ENCODE assay signal across 18 cellular contexts in the genomic region with DNA sequence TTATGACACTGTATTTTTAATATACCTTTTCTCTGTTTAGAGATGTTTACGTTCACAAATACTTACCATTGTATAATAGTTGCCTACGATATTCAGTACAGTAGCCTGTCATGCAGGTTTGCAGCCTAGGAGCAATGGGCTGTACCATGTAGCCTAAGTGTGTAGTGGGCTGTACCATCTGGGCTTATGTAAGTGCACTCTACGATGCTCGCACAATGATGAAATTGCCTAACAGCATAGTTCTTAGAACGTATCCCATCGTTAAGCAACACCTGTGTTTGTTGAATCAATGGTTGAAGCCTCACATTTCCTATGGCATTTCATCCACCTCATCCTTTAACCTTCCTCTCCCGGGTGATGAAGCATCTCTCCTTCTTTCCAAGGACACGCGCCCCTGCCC. TPM values are rescaled to one million over a fixed set of nuclear protein-coding genes. Genes with fewer than 3 reads are reported as not detected.
DNase-seq lines count a peak whose midpoint lies in the region; ATAC-seq, FAIRE-seq and TF ChIP-seq lines count a peak whose summit lies in the region.
"Had no signal": no experiment of that assay in that cellular context is flagged by ENCODE, and none has a peak within 500 bp of the region (broad histone marks: within the 10 kb centered on the region; RNA-seq: fewer than 3 reads in every experiment).

No MANE protein-coding gene starts in this region.

- peaks cover 34% of the 10 kb centered on the region for H3K9me3 Mint-ChIP-seq in HFFc6

- H4K8ac ChIP-seq in mesenchymal stem cell (ENCODE audit: low read length), result no peak overlapping the region

- peaks cover 4% of the 10 kb centered on the region; the same call in 1 of the 2 replicates for H3K27me3 Mint-ChIP-seq in HFFc6 (ENCODE audit: insufficient read depth)

- H3K4ac ChIP-seq in mesenchymal stem cell (ENCODE audit: low read depth in 1 of 2, low read length in 2 of 2), result no peak overlapping the region

- H3K4me3 ChIP-seq in bronchial epithelial cell (ENCODE audit: low read depth, low read length) (no peak overlapping the region), lower lobe of right lung (no peak overlapping the region), mesenchymal stem cell (ENCODE audit: insufficient read depth in 1 of 2, low read depth in 1 of 2, low read length in 2 of 2) (no peak overlapping the region)
- H3K4me3 ChIP-seq: BLaER1, Peyer's patch had no signal

- H3K4me1 ChIP-seq in lower lobe of right lung, result no peaks in the 10 kb centered on the region
- H3K4me1 ChIP-seq in mesenchymal stem cell (ENCODE audit: control insufficient read depth, insufficient read depth, low read depth, low read length), result no peaks in the 10 kb centered on the region

- DNase-seq in DMS53 (lab: John Stamatoyannopoulos, UW) (peak; percentile 33), DMS53 treated with DMSO at 0.1 percent for 48 hours (lab: John Stamatoyannopoulos, UW; ENCODE audit: unreplicated experiment) (no peak), HFFc6 (no peak), bronchial epithelial cell (ENCODE audit: low read depth) (peak; percentile 10), lower lobe of right lung (no peak), mesenchymal stem cell (no peak), GM10266 (ENCODE audit: extremely low spot score) (no peak)
- DNase-seq in activated CD4-positive, alpha-beta T cell treated with anti-CD3 and anti-CD28 coated beads, Interleukin-2, amount 50 U/mL, for 4 hours, result no peak
- DNase-seq: 8988T; CD8-positive, alpha-beta memory T cell; KBM-7; NCI-H1048; NCI-H187 treated with DMSO at 0.1 percent for 48 hours; NCI-H69; Peyer's patch; SHP77 had no signal

- no peak overlapping the region for H3K23ac ChIP-seq in mesenchymal stem cell (ENCODE audit: low read length in 2 of 2)

- peak overlapping the region; percentile 88; the same call in 1 of the 2 replicates for H3K27ac Mint-ChIP-seq in HFFc6
- H3K27ac Mint-ChIP-seq: CD8-positive, alpha-beta memory T cell had no signal

- H2AK5ac ChIP-seq in mesenchymal stem cell (ENCODE audit: low read length, severe bottlenecking), result no peak overlapping the region

- H2BK5ac ChIP-seq in mesenchymal stem cell (ENCODE audit: low read depth, low read length, poor library complexity, severe bottlenecking), result no peak overlapping the region

- no peaks in the 10 kb centered on the region for H3K27me3 ChIP-seq in bronchial epithelial cell (ENCODE audit: control insufficient read depth, insufficient read depth, low read length)
- H3K27me3 ChIP-seq in lower lobe of right lung (ENCODE audit: low read depth), result no peaks in the 10 kb centered on the region
- H3K27me3 ChIP-seq in mesenchymal stem cell (ENCODE audit: control insufficient read depth in 1 of 2, insufficient read depth in 1 of 2, low read length in 2 of 2), result no peaks in the 10 kb centered on the region
- H3K27me3 ChIP-seq: BLaER1, Peyer's patch had no signal

- ATAC-seq in lower lobe of right lung, result peak; percentile 69 to 78
- ATAC-seq: SK-N-SH treated with all-trans-retinoic acid at 6 μM for 48 hours had no signal

- H3K14ac ChIP-seq in mesenchymal stem cell (ENCODE audit: low read length in 2 of 2), result no peak overlapping the region

- no peak overlapping the region for H3K9ac ChIP-seq in mesenchymal stem cell (ENCODE audit: low read length)
- H3K9ac ChIP-seq: BLaER1 had no signal

- TF ChIP-seq CTCF in HFFc6 (IDR thresholded peaks at IDR 0.05), result no peak
- TF ChIP-seq CTCF in bronchial epithelial cell (IDR thresholded peaks at IDR 0.05; ENCODE audit: insufficient read depth, low read length, severe bottlenecking), result no peak
- TF ChIP-seq CTCF in lower lobe of right lung (IDR thresholded peaks at IDR 0.05), result no peak
- TF ChIP-seq CTCF in GM10266 (IDR thresholded peaks at IDR 0.05; ENCODE audit: control insufficient read depth, insufficient read depth, low read depth, missing control alignments), result no peak

- no peak overlapping the region for H2BK120ac ChIP-seq in mesenchymal stem cell (ENCODE audit: low read depth, low read length)

- H3K18ac ChIP-seq in mesenchymal stem cell (ENCODE audit: low read depth in 1 of 2, low read length in 2 of 2), result no peak overlapping the region

- H3K36me3 ChIP-seq in bronchial epithelial cell (ENCODE audit: control insufficient read depth, insufficient read depth, low read length), result no peaks in the 10 kb centered on the region
- H3K36me3 ChIP-seq in lower lobe of right lung, result no peaks in the 10 kb centered on the region
- H3K36me3 ChIP-seq in mesenchymal stem cell (ENCODE audit: control insufficient read depth in 1 of 2, insufficient read depth in 2 of 2, low read depth in 1 of 2, low read length in 2 of 2), result no peaks in the 10 kb centered on the region
- H3K36me3 ChIP-seq: BLaER1, Peyer's patch had no signal

- no peak overlapping the region for H2AFZ ChIP-seq in mesenchymal stem cell (ENCODE audit: low read depth, low read length)

- H3K4me1 Mint-ChIP-seq in HFFc6 (ENCODE audit: low read depth), result peaks cover 45% of the 10 kb centered on the region
- H3K4me1 Mint-ChIP-seq: CD8-positive, alpha-beta memory T cell had no signal

- no peaks in the 10 kb centered on the region for H3K79me1 ChIP-seq in mesenchymal stem cell (replicated peaks; ENCODE audit: low read length, poor library complexity, severe bottlenecking)

- no peak overlapping the region for H3K4me3 Mint-ChIP-seq in HFFc6
- H3K4me3 Mint-ChIP-seq: CD8-positive, alpha-beta memory T cell had no signal

- H3K27ac ChIP-seq in lower lobe of right lung (no peak overlapping the region), mesenchymal stem cell (ENCODE audit: low read length, poor library complexity, severe bottlenecking) (no peak overlapping the region)
- H3K27ac ChIP-seq: BLaER1, Peyer's patch had no signal

- intact Hi-C loops in lower lobe of right lung (cut with DNase I), result no loop called here

- no peak overlapping the region for H2BK15ac ChIP-seq in mesenchymal stem cell (ENCODE audit: low read depth, poor library complexity, severe bottlenecking)

- H3K9me3 ChIP-seq in lower lobe of right lung (peaks cover 5% of the 10 kb centered on the region), mesenchymal stem cell (ENCODE audit: control insufficient read depth, low read length) (peaks cover 19% of the 10 kb centered on the region)
- H3K9me3 ChIP-seq: Peyer's patch had no signal

- no peak overlapping the region for H3K4me2 ChIP-seq in mesenchymal stem cell (ENCODE audit: low read length, poor library complexity, severe bottlenecking)
- H3K4me2 ChIP-seq: BLaER1 had no signal

- peaks cover 39% of the 10 kb centered on the region for H3K36me3 Mint-ChIP-seq in HFFc6 (ENCODE audit: low read depth)

- WGBS in mesenchymal stem cell, result 99% methylated on average over 9 of the region's 9 CpGs

- H4K91ac ChIP-seq in mesenchymal stem cell (ENCODE audit: low read length), result no peak overlapping the region

- no peak overlapping the region for H2BK12ac ChIP-seq in mesenchymal stem cell (ENCODE audit: low read length in 2 of 2)

- FAIRE-seq in bronchial epithelial cell (lab: Jason Lieb, UNC), result no peak

RNA-seq across cellular contexts. Expression of a gene that starts 12.5 kb away (rescaled TPM):
- 10 to 100 TPM; 13.2 to 27.6 (median 22.2) TPM for total RNA-seq in HFFc6 (2021; fragmentation: NEBNext Ultra II Directional; extraction: Animal tissue kit (Norgen Biotek cat#: 25700))
- total RNA-seq in bronchial epithelial cell (1.8 and 6.0 TPM in 2 replicates), lower lobe of right lung (34.5 TPM)
- 5.9 TPM for polyA plus RNA-seq in mesenchymal stem cell (2013, experiment 1 of 2)
- polyA plus RNA-seq in mesenchymal stem cell (2013, experiment 2 of 2), result 5.2 TPM
- polyA plus RNA-seq: CD8-positive, alpha-beta memory T cell had no signal

Comparison
In these comparisons a context has a peak if more than half of its experiments do, and no peak if none do; other contexts are left out.
1. DNase-seq: peak in DMS53 (single experiment) and bronchial epithelial cell (single experiment); none in DMS53 treated with DMSO at 0.1 percent for 48 hours (single experiment), HFFc6 (single experiment), lower lobe of right lung (single experiment), mesenchymal stem cell (single experiment), activated CD4-positive, alpha-beta T cell treated with anti-CD3 and anti-CD28 coated beads, Interleukin-2, amount 50 U/mL, for 4 hours (0 of 2) and GM10266 (single experiment).